In the genomic region with DNA sequence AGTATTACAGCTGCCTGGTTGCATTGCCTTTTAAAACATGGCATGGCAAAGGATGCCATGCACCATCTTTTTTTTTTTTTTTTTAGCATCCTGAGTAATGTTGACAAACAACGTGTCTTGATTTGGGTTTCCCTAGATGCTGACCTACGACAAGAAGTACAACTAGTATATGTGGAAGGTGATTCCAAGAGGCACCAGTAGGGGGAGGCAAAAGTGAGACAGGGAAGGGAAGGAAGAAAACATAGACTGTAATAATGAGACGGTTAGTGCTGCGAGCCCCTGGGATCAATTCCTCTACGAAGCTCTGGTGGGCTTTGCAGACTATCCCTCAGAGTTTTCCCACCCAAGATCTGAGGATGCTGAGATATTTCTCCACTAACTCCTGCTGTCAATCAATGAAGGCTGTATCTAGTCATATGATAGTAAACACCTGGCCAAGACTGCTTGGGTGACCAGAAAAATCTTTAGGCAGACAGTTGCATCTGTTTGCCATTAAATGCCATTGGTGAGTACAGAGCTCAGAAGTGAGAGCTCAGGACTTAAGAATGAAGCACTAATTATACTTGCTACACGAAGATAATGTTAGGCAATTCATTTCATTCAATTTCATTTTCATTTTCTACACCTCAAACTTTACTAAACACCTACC, we compare ENCODE assay signal across 9 cellular contexts.
A peak's percentile ranks its signal among the peaks of the same experiment; 100 is the strongest.
DNase-seq lines count a peak whose midpoint lies in the region; ATAC-seq and TF ChIP-seq lines count a peak whose summit lies in the region.
"Had no signal": no experiment of that assay in that cellular context is flagged by ENCODE, and none has a peak within 500 bp of the region (broad histone marks: within the 10 kb centered on the region; RNA-seq: fewer than 3 reads in every experiment).

No MANE protein-coding gene starts in this region.

- intact Hi-C loops in PC-3 (cut with micrococcal nuclease): no loop called here

- no peak for ATAC-seq in PC-3
- no peak for ATAC-seq in HG03378 (IDR thresholded peaks at IDR 0.05; ENCODE audit: unreplicated experiment)
- no peak for ATAC-seq in GM21360 (IDR thresholded peaks at IDR 0.05; ENCODE audit: unreplicated experiment)
- no peak for ATAC-seq in stimulated activated memory B cell treated with anti-CD40 and anti-IgM and Interleukin-4, amounts not matched to agents 10 μg/mL and 1 μg/mL and 100 μg/mL, for 72 hours
- no peak for ATAC-seq in GM21737 (IDR thresholded peaks at IDR 0.05; ENCODE audit: unreplicated experiment)

- no peaks in the 10 kb centered on the region for H3K36me3 ChIP-seq in DOHH2 (ENCODE audit: control insufficient read depth, low read length)
- H3K36me3 ChIP-seq in H7 (replicated peaks; ENCODE audit: control insufficient read depth, insufficient read depth, low read length): no peaks in the 10 kb centered on the region
- H3K36me3 ChIP-seq in PC-3 (ENCODE audit: low read depth, low read length): no peaks in the 10 kb centered on the region

- no peaks in the 10 kb centered on the region for H3K27me3 ChIP-seq in DOHH2 (ENCODE audit: control insufficient read depth, low read length)
- H3K27me3 ChIP-seq in H7 (ENCODE audit: control insufficient read depth, insufficient read depth, low read length): no peaks in the 10 kb centered on the region
- H3K27me3 ChIP-seq in PC-3 (ENCODE audit: low read length): no peaks in the 10 kb centered on the region

- DNase-seq in H7 (peak; percentile 54), PC-3 (peak; percentile 8), iPS DF 19.7 (ENCODE audit: low read depth, low spot score) (peak; percentile 38)

- H4K20me1 ChIP-seq in DOHH2 (ENCODE audit: control insufficient read depth, insufficient read depth, low read depth, low read length) (no peaks in the 10 kb centered on the region), PC-3 (ENCODE audit: low read length) (no peaks in the 10 kb centered on the region)

- no peaks in the 10 kb centered on the region for H3K27me3 Mint-ChIP-seq in stimulated activated memory B cell treated with anti-CD40 and anti-IgM and Interleukin-4, amounts not matched to agents 10 μg/mL and 1 μg/mL and 100 μg/mL, for 72 hours

- H3K4me3 ChIP-seq in DOHH2 (ENCODE audit: low read length): no peak overlapping the region
- H3K4me3 ChIP-seq in H7 (ENCODE audit: insufficient read depth, low read depth, low read length): no peak overlapping the region
- H3K4me3 ChIP-seq in PC-3 (ENCODE audit: low read length): no peak overlapping the region

- H3K4me1 Mint-ChIP-seq in stimulated activated memory B cell treated with anti-CD40 and anti-IgM and Interleukin-4, amounts not matched to agents 10 μg/mL and 1 μg/mL and 100 μg/mL, for 72 hours: no peaks in the 10 kb centered on the region

- no peaks in the 10 kb centered on the region for H3F3A ChIP-seq in DOHH2 (ENCODE audit: control insufficient read depth, insufficient read depth)
- no peaks in the 10 kb centered on the region for H3F3A ChIP-seq in PC-3 (ENCODE audit: low read length, unreplicated experiment)

- H3K4me2 ChIP-seq in DOHH2 (ENCODE audit: low read length) (no peak overlapping the region), PC-3 (ENCODE audit: low read length) (no peak overlapping the region)

- H3K79me2 ChIP-seq in DOHH2 (ENCODE audit: control insufficient read depth, low read length) (no peaks in the 10 kb centered on the region), PC-3 (ENCODE audit: low read length) (no peaks in the 10 kb centered on the region)

- H3K9me3 ChIP-seq in DOHH2 (ENCODE audit: control insufficient read depth, insufficient read depth, low read length) (no peaks in the 10 kb centered on the region), PC-3 (ENCODE audit: low read length) (no peaks in the 10 kb centered on the region)

- POLR2A ChIA-PET in PC-3 (lab: Charles Lee; ENCODE audit: unreplicated experiment): no interaction called here

- H3K4me3 Mint-ChIP-seq in stimulated activated memory B cell treated with anti-CD40 and anti-IgM and Interleukin-4, amounts not matched to agents 10 μg/mL and 1 μg/mL and 100 μg/mL, for 72 hours: no peak overlapping the region

- TF ChIP-seq CTCF in DOHH2 (IDR thresholded peaks at IDR 0.05; ENCODE audit: low read depth, low read length, poor library complexity, severe bottlenecking) (peak; percentile 62), PC-3 (conservative IDR thresholded peaks at IDR 0.05; ENCODE audit: low read depth, low read length) (0 out of 2 replicates have a peak, but pooled peaks have one; percentile 18)

- H3K9me3 Mint-ChIP-seq in stimulated activated memory B cell treated with anti-CD40 and anti-IgM and Interleukin-4, amounts not matched to agents 10 μg/mL and 1 μg/mL and 100 μg/mL, for 72 hours: no peaks in the 10 kb centered on the region

- H3K27ac Mint-ChIP-seq in stimulated activated memory B cell treated with anti-CD40 and anti-IgM and Interleukin-4, amounts not matched to agents 10 μg/mL and 1 μg/mL and 100 μg/mL, for 72 hours: no peak overlapping the region

- H3K4me1 ChIP-seq in DOHH2 (ENCODE audit: control insufficient read depth, low read length) (no peaks in the 10 kb centered on the region), PC-3 (ENCODE audit: insufficient read depth, low read length) (no peaks in the 10 kb centered on the region)

- H2AFZ ChIP-seq in PC-3 (ENCODE audit: low read length): no peak overlapping the region

- H3K36me3 Mint-ChIP-seq in stimulated activated memory B cell treated with anti-CD40 and anti-IgM and Interleukin-4, amounts not matched to agents 10 μg/mL and 1 μg/mL and 100 μg/mL, for 72 hours: no peaks in the 10 kb centered on the region

- H3K27ac ChIP-seq in DOHH2 (ENCODE audit: low read depth, low read length) (no peak overlapping the region), PC-3 (ENCODE audit: low read length) (no peak overlapping the region)
- H3K27ac ChIP-seq: epithelial cell of prostate had no signal

- H3K9ac ChIP-seq in PC-3 (ENCODE audit: low read length): no peak overlapping the region

- CTCF ChIA-PET in PC-3 (lab: Charles Lee): no interaction called here

- no peaks in the 10 kb centered on the region for H3K9me2 ChIP-seq in DOHH2 (replicated peaks; ENCODE audit: control insufficient read depth, low read length)
- no peaks in the 10 kb centered on the region for H3K9me2 ChIP-seq in PC-3 (replicated peaks; ENCODE audit: low read length)

- no TSS peak for BruUV-seq in PC-3 (replicated peaks; lab: Mats Ljungman, UMichigan)
